In the genomic region with DNA sequence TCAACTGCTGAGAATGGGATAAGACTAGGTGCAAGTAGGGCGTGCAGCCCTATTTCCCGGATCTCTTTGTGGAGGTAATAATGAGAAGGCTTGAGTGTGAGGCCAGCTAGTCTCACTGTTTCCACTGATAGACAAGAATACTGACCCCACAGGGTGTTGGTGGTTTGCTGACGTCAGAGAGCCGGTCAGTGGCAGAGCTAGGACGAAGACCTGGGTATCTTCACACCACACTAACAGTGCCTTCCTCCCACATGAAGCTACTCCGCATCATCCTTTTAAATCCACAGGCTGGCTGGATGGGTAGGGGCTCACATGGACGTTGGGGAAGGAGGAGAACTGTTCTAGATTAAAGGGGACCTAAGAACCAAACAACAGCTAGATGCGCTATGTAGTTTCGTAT, we compare ENCODE assay signal across 24 cellular contexts.
"Had no signal": no experiment of that assay in that cellular context is flagged by ENCODE, and none has a peak within 500 bp of the region (broad histone marks: within the 10 kb centered on the region; RNA-seq: fewer than 3 reads in every experiment).

No MANE protein-coding gene starts in this region.

- H3K4me1 Mint-ChIP-seq: activated CD4-positive, alpha-beta T cell treated with anti-CD3 and anti-CD28 coated beads, Interleukin-2, amount 10 ng/mL, durations not matched to agents 7 days and 5 days had no signal

- H3K36me3 ChIP-seq: SJCRH30 had no signal

- H3K27ac Mint-ChIP-seq: activated CD4-positive, alpha-beta memory T cell treated with anti-CD3 and anti-CD28 coated beads for 36 hours; activated CD4-positive, alpha-beta T cell treated with anti-CD3 and anti-CD28 coated beads, Interleukin-2, amount 10 ng/mL, durations not matched to agents 7 days and 5 days; activated naive CD8-positive, alpha-beta T cell had no signal

- H3K4me1 ChIP-seq: SJCRH30 had no signal

- H3K27me3 ChIP-seq: SJCRH30 had no signal

- H3K9me3 ChIP-seq: SJCRH30, SK-N-SH had no signal

- H3K27me3 Mint-ChIP-seq: activated CD4-positive, alpha-beta memory T cell treated with anti-CD3 and anti-CD28 coated beads for 36 hours; activated CD4-positive, alpha-beta T cell treated with anti-CD3 and anti-CD28 coated beads, Interleukin-2, amount 10 ng/mL, durations not matched to agents 7 days and 5 days; activated naive CD8-positive, alpha-beta T cell had no signal

- H3K9me3 Mint-ChIP-seq: activated CD4-positive, alpha-beta memory T cell treated with anti-CD3 and anti-CD28 coated beads for 36 hours; activated CD4-positive, alpha-beta T cell treated with anti-CD3 and anti-CD28 coated beads, Interleukin-2, amount 10 ng/mL, durations not matched to agents 7 days and 5 days; activated T-cell treated with anti-CD3 and anti-CD28 coated beads, Interleukin-2, amount 50 U/mL, for 4 hours had no signal

- H3K27ac ChIP-seq: SJCRH30, VCaP had no signal

- H3K36me3 Mint-ChIP-seq: activated CD4-positive, alpha-beta memory T cell treated with anti-CD3 and anti-CD28 coated beads for 36 hours; activated naive CD8-positive, alpha-beta T cell had no signal

- H3K4me3 ChIP-seq: SJCRH30 had no signal

- H3K4me3 Mint-ChIP-seq: activated CD4-positive, alpha-beta memory T cell treated with anti-CD3 and anti-CD28 coated beads for 36 hours; activated CD4-positive, alpha-beta T cell treated with anti-CD3 and anti-CD28 coated beads, Interleukin-2, amount 10 ng/mL, durations not matched to agents 7 days and 5 days; activated naive CD8-positive, alpha-beta T cell; activated T-cell treated with anti-CD3 and anti-CD28 coated beads, Interleukin-2, amount 50 U/mL, for 4 hours had no signal

- DNase-seq: activated CD4-positive, alpha-beta memory T cell treated with anti-CD3 and anti-CD28 coated beads for 36 hours; activated CD4-positive, alpha-beta T cell treated with anti-CD3 and anti-CD28 coated beads, Interleukin-2, amount 10 ng/mL, durations not matched to agents 7 days and 5 days; activated CD4-positive, CD25-positive, alpha-beta regulatory T cell; activated CD8-positive, alpha-beta memory T cell treated with anti-CD3 and anti-CD28 coated beads for 24 hours; activated effector memory CD4-positive, alpha-beta T cell treated with anti-CD3 and anti-CD28 coated beads, Interleukin-2, amount 50 U/mL, for 16 hours; activated naive CD4-positive, alpha-beta T cell treated with Interleukin-2 at 50 U/mL for 16 hours; activated T-cell treated with anti-CD3 and anti-CD28 coated beads, Interleukin-2, amount 50 U/mL, for 4 hours; Kasumi-1; KBM-7; NCI-H1048; NCI-H1417; NCI-H1930; NCI-H2171; NCI-H345; NCI-H510A; NCI-H69; NK-92 treated with Interleukin-12 subunit alpha and Interleukin-12 subunit beta, amount 100 ng/mL, for 24 hours; OCI-M1; RPMI8226; SJCRH30; SK-N-SH; T-helper 1 cell had no signal
